In the genomic region with DNA sequence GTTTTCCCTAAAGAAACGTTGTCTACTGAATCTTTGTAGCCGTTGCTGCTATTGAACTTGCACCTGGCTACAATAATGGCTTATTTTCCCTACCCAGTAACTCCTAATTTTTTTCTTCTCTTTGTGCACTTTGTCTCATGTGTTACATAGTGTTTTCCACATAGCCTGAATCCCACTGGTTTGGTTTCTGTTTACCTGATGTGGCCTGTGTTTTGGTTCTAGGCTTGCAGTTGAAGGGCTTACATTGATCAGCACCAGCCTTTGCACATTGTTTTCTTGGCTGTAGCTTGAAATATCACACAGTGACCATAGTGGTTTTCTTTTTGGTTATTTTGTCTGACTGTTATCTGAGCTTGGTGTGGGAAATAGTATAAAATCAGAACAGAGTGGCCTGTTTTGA, we compare ENCODE assay signal across 1 cellular context.
TF ChIP-seq lines count a peak whose summit lies in the region.

No MANE protein-coding gene starts in this region.

TF ChIP-seq in HepG2, 621 proteins besides CTCF, POLR2A, EP300 and RAD21:
- no peak for TF ChIP-seq GPN1 (CRISPR knock-in tag; IDR thresholded peaks at IDR 0.05; ENCODE audit: borderline replicate concordance)
- TF ChIP-seq ZNF619 (CRISPR knock-in tag; IDR thresholded peaks at IDR 0.05), result no peak
- TF ChIP-seq, protein P1, sequence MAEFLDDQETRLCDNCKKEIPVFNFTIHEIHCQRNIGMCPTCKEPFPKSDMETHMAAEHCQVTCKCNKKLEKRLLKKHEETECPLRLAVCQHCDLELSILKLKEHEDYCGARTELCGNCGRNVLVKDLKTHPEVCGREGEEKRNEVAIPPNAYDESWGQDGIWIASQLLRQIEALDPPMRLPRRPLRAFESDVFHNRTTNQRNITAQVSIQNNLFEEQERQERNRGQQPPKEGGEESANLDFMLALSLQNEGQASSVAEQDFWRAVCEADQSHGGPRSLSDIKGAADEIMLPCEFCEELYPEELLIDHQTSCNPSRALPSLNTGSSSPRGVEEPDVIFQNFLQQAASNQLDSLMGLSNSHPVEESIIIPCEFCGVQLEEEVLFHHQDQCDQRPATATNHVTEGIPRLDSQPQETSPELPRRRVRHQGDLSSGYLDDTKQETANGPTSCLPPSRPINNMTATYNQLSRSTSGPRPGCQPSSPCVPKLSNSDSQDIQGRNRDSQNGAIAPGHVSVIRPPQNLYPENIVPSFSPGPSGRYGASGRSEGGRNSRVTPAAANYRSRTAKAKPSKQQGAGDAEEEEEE (CRISPR knock-in tag; IDR thresholded peaks at IDR 0.05; ENCODE audit: borderline replicate concordance), result no peak
- no peak for TF ChIP-seq ADNP (CRISPR knock-in tag; IDR thresholded peaks at IDR 0.05)
- no peak for TF ChIP-seq BRCA1 (CRISPR knock-in tag; IDR thresholded peaks at IDR 0.05)
- TF ChIP-seq MLLT10 (CRISPR knock-in tag; IDR thresholded peaks at IDR 0.05), result no peak
- no peak for TF ChIP-seq ZZZ3 (CRISPR knock-in tag; IDR thresholded peaks at IDR 0.05; ENCODE audit: borderline replicate concordance)
- no peak for TF ChIP-seq SNAPC4 (CRISPR knock-in tag; IDR thresholded peaks at IDR 0.05)
- TF ChIP-seq, protein P2, sequence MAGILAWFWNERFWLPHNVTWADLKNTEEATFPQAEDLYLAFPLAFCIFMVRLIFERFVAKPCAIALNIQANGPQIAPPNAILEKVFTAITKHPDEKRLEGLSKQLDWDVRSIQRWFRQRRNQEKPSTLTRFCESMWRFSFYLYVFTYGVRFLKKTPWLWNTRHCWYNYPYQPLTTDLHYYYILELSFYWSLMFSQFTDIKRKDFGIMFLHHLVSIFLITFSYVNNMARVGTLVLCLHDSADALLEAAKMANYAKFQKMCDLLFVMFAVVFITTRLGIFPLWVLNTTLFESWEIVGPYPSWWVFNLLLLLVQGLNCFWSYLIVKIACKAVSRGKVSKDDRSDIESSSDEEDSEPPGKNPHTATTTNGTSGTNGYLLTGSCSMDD (CRISPR knock-in tag; IDR thresholded peaks at IDR 0.05), result no peak
- no peak for TF ChIP-seq FOXK2 (IDR thresholded peaks at IDR 0.05)
- TF ChIP-seq GABPB1 (CRISPR knock-in tag; IDR thresholded peaks at IDR 0.05), result no peak
- TF ChIP-seq, protein P3, sequence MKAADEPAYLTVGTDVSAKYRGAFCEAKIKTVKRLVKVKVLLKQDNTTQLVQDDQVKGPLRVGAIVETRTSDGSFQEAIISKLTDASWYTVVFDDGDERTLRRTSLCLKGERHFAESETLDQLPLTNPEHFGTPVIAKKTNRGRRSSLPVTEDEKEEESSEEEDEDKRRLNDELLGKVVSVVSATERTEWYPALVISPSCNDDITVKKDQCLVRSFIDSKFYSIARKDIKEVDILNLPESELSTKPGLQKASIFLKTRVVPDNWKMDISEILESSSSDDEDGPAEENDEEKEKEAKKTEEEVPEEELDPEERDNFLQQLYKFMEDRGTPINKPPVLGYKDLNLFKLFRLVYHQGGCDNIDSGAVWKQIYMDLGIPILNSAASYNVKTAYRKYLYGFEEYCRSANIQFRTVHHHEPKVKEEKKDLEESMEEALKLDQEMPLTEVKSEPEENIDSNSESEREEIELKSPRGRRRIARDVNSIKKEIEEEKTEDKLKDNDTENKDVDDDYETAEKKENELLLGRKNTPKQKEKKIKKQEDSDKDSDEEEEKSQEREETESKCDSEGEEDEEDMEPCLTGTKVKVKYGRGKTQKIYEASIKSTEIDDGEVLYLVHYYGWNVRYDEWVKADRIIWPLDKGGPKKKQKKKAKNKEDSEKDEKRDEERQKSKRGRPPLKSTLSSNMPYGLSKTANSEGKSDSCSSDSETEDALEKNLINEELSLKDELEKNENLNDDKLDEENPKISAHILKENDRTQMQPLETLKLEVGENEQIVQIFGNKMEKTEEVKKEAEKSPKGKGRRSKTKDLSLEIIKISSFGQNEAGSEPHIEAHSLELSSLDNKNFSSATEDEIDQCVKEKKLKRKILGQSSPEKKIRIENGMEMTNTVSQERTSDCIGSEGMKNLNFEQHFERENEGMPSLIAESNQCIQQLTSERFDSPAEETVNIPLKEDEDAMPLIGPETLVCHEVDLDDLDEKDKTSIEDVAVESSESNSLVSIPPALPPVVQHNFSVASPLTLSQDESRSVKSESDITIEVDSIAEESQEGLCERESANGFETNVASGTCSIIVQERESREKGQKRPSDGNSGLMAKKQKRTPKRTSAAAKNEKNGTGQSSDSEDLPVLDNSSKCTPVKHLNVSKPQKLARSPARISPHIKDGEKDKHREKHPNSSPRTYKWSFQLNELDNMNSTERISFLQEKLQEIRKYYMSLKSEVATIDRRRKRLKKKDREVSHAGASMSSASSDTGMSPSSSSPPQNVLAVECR (CRISPR knock-in tag; IDR thresholded peaks at IDR 0.05; ENCODE audit: borderline replicate concordance), result no peak
- TF ChIP-seq, protein P4, sequence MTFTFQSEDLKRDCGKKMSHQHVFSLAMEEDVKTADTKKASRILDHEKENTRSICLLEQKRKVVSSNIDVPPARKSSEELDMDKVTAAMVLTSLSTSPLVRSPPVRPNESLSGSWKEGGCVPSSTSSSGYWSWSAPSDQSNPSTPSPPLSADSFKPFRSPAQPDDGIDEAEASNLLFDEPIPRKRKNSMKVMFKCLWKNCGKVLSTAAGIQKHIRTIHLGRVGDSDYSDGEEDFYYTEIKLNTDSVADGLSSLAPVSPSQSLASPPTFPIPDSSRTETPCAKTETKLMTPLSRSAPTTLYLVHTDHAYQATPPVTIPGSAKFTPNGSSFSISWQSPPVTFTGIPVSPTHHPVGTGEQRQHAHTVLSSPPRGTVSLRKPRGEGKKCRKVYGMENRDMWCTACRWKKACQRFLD (CRISPR knock-in tag; IDR thresholded peaks at IDR 0.05; ENCODE audit: borderline replicate concordance), result no peak
- no peak for TF ChIP-seq ZNF512B (CRISPR knock-in tag; IDR thresholded peaks at IDR 0.05; ENCODE audit: borderline replicate concordance)
